14 cellular contexts compared by ENCODE assay signal in genomic region chr2:26269571-26270170, GRCh38. TPM values are rescaled to one million over a fixed set of nuclear protein-coding genes. Genes with fewer than 3 reads are reported as not detected.
DNase-seq lines count a peak whose midpoint lies in the region; ATAC-seq and TF ChIP-seq lines count a peak whose summit lies in the region.
"Had no signal": no experiment of that assay in that cellular context is flagged by ENCODE, and none has a peak within 500 bp of the region (broad histone marks: within the 10 kb centered on the region; RNA-seq: fewer than 3 reads in every experiment).

No MANE protein-coding gene starts in this region.

- intact Hi-C loops in stomach (cut with DNase I; ENCODE audit: low total_unique reads), result no loop called here

- no peaks in the 10 kb centered on the region for H3K27me3 ChIP-seq in ACC112 (ENCODE audit: insufficient read depth, low read length)
- no peaks in the 10 kb centered on the region for H3K27me3 ChIP-seq in stomach

- no peaks in the 10 kb centered on the region for H3K27me3 Mint-ChIP-seq in chondrocyte (ENCODE audit: low read depth)

- no peak for TF ChIP-seq CTCF in RWPE1 (conservative IDR thresholded peaks at IDR 0.05; ENCODE audit: low read depth)
- no peak for TF ChIP-seq CTCF in stomach (IDR thresholded peaks at IDR 0.05)
- TF ChIP-seq CTCF in chondrocyte (IDR thresholded peaks at IDR 0.05), result no peak

- WGBS in stomach, 5 donors, result 87 to 94% (median 90%) methylated on average over 6 of the region's 6 CpGs

- no peak for TF ChIP-seq POLR2A in stomach (IDR thresholded peaks at IDR 0.05)

- H3K4me1 Mint-ChIP-seq in chondrocyte (ENCODE audit: low read depth), result peaks cover 31% of the 10 kb centered on the region
- H3K4me1 Mint-ChIP-seq: endodermal cell had no signal

- H3K9me3 Mint-ChIP-seq in chondrocyte (ENCODE audit: low read depth), result no peaks in the 10 kb centered on the region
- H3K9me3 Mint-ChIP-seq: endodermal cell had no signal

- H3K4me1 ChIP-seq in ACC112 (ENCODE audit: control insufficient read depth, insufficient read depth, low read length, unreplicated experiment), result peaks cover 47% of the 10 kb centered on the region
- H3K4me1 ChIP-seq in stomach, result peaks cover 10 to 28% (median 18%) of the 10 kb centered on the region in 4 donors

- peak overlapping the region; percentile 68 for H3K27ac ChIP-seq in ACC112 (ENCODE audit: low read depth, low read length)
- peak overlapping the region; percentile 80 for H3K27ac ChIP-seq in RWPE1
- peak overlapping the region in 2 of 5 donors; percentile 8 to 45 for H3K27ac ChIP-seq in stomach
- H3K27ac ChIP-seq: parathyroid adenoma, VCaP had no signal

- DNase-seq in RWPE1 (ENCODE audit: low spot score) (peak; percentile 43), fibroblast of peridontal ligament (ENCODE audit: extremely low read depth) (peak; percentile 61), inferior parietal cortex (ENCODE audit: extremely low spot score) (no peak), stomach (no peak), chondrocyte (ENCODE audit: low spot score) (no peak)
- DNase-seq: activated T-cell treated with anti-CD3 and anti-CD28 coated beads, Interleukin-2, amount 50 U/mL, for 48 hours; DMS79; endodermal cell had no signal

- H2AFZ ChIP-seq in ACC112 (ENCODE audit: low read length, unreplicated experiment), result no peak overlapping the region
- H2AFZ ChIP-seq: parathyroid adenoma had no signal

- no peak overlapping the region for H3K27ac Mint-ChIP-seq in chondrocyte (ENCODE audit: unreplicated experiment)
- H3K27ac Mint-ChIP-seq: endodermal cell had no signal

- H3K36me3 ChIP-seq in ACC112 (ENCODE audit: insufficient read depth, low read length) (no peaks in the 10 kb centered on the region), stomach (peaks cover 4 to 29% (median 21%) of the 10 kb centered on the region in 4 donors)

- no peaks in the 10 kb centered on the region for H3K79me2 ChIP-seq in ACC112 (ENCODE audit: control insufficient read depth, insufficient read depth, low read length, unreplicated experiment)
- H3K79me2 ChIP-seq: parathyroid adenoma had no signal

- CTCF ChIA-PET in RWPE1 (lab: Yijun Ruan, JAX), result interaction anchor here (0.6 kb wide), 1 partner anchor 36 kb away, joined by 6 read pairs; no protein-coding TSS in a partner anchor

- H3K4me3 ChIP-seq in ACC112 (ENCODE audit: low read depth, low read length) (peak overlapping the region; percentile 24; the same call in 1 of the 2 replicates), stomach (no peak overlapping the region)

- H3K9me3 ChIP-seq in stomach, result no peaks in the 10 kb centered on the region

- POLR2A ChIA-PET in RWPE1 (lab: Yijun Ruan, JAX; ENCODE audit: low non-redundant PET), result no interaction called here

- peak; percentile 62 for ATAC-seq in GM21723 (IDR thresholded peaks at IDR 0.05; ENCODE audit: unreplicated experiment)
- ATAC-seq in GM19463 (IDR thresholded peaks at IDR 0.05; ENCODE audit: unreplicated experiment), result no peak
- ATAC-seq: Right ventricle myocardium inferior had no signal

- peaks cover 11% of the 10 kb centered on the region for H3K36me3 Mint-ChIP-seq in chondrocyte (ENCODE audit: low read depth)

- TF ChIP-seq EP300 in stomach (IDR thresholded peaks at IDR 0.05), result no peak

- H3K4me3 Mint-ChIP-seq in chondrocyte (ENCODE audit: unreplicated experiment), result no peak overlapping the region
- H3K4me3 Mint-ChIP-seq: endodermal cell had no signal

RNA-seq across cellular contexts. Expression of gene HADHB, which starts 24.9 kb away (rescaled TPM):
- 100 to 1,000 TPM in 3 of 5 donors, 10 to 100 TPM in 2; 72.9 to 178 (median 123) TPM for total RNA-seq in stomach
- polyA plus RNA-seq in stomach, result 100 to 1,000 TPM in 1 of 3 donors, 10 to 100 TPM in 2; 70.4 to 103 (median 80.1) TPM
- 85.0 to 96.8 TPM (median 89.1 TPM) in 3 replicates for total RNA-seq in chondrocyte

RNA-seq across cellular contexts. Expression of gene HADHA, which starts 25.2 kb away (rescaled TPM):
- total RNA-seq in stomach (100 to 1,000 TPM in 3 of 5 donors, 10 to 100 TPM in 2; 79.7 to 144 (median 100) TPM), chondrocyte (98.0 to 119 TPM (median 103 TPM) in 3 replicates)
- 10 to 100 TPM; 53.2 to 80.3 (median 56.3) TPM for polyA plus RNA-seq in stomach

Comparison
In these comparisons a context has a peak if more than half of its experiments do, and no peak if none do; other contexts are left out.
1. DNase-seq: peak in RWPE1 (single experiment) and fibroblast of peridontal ligament (single experiment); none in inferior parietal cortex (single experiment), stomach (single experiment) and chondrocyte (single experiment).